ENCODE assay signal across 1 cellular context in the genomic region with DNA sequence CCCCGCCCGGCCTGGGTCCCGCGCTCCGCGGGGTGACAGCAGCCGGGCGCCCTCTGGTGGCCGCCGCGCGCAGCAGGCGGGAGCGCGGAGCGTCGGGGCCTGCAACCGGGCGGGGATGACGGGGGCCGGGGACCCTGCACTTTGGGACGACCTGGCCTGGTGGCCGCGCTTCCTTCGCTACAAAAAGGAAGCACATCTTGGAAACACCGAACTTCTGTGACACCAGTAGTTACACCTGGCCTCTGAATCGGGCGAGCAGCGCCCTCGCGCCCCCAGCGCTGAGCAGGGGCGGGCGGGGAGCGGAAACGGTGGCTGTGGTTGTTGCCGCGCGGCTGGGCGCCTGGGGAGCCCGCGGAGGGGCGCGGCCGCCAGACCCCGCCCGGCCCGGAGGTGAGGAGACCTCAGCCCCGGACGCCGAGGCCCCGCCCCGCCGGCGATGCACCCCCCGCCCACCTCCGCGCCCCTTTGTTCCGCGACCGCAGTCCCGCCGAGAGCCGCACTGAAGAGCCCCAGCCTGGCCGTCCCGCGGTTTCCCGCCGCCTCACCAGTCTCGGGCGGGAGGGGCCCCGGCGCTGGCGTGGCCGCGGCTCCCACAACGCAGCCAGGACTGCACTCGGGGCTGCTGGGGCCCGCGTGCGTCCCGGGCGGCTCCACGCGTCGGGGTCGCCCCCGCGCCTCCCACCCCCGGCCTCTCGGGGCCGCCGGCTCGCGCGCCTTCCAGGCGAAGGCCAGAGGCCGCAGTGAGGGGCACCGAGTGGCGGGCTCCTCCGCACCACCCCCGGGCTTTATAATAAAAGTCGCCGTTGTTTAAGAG.
TF ChIP-seq lines count a peak whose summit lies in the region.

No MANE protein-coding gene starts in this region.

TF ChIP-seq in K562, 482 proteins besides CTCF, POLR2A, EP300 and RAD21 (continued from another document and continues in another):
- TF ChIP-seq, protein P1, sequence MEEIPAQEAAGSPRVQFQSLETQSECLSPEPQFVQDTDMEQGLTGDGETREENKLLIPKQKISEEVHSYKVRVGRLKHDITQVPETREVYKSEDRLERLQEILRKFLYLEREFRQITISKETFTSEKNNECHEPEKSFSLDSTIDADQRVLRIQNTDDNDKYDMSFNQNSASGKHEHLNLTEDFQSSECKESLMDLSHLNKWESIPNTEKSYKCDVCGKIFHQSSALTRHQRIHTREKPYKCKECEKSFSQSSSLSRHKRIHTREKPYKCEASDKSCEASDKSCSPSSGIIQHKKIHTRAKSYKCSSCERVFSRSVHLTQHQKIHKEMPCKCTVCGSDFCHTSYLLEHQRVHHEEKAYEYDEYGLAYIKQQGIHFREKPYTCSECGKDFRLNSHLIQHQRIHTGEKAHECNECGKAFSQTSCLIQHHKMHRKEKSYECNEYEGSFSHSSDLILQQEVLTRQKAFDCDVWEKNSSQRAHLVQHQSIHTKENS (CRISPR knock-in tag; IDR thresholded peaks at IDR 0.05): no peak
- TF ChIP-seq NFYB (IDR thresholded peaks at IDR 0.05; ENCODE audit: extremely low read depth, insufficient read length): no peak
- TF ChIP-seq, protein P2, sequence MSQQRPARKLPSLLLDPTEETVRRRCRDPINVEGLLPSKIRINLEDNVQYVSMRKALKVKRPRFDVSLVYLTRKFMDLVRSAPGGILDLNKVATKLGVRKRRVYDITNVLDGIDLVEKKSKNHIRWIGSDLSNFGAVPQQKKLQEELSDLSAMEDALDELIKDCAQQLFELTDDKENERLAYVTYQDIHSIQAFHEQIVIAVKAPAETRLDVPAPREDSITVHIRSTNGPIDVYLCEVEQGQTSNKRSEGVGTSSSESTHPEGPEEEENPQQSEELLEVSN (IDR thresholded peaks at IDR 0.05; ENCODE audit: borderline replicate concordance in 1 of 2, extremely low read depth in 1 of 2, insufficient read depth in 1 of 2, insufficient read length in 1 of 2, low read depth in 1 of 2, low read length in 1 of 2, poor library complexity in 1 of 2, severe bottlenecking in 1 of 2): peak; percentile 86 to 98
- no peak for TF ChIP-seq ZNF3 (CRISPR knock-in tag; IDR thresholded peaks at IDR 0.05)
- no peak for TF ChIP-seq HCFC1 (IDR thresholded peaks at IDR 0.05; ENCODE audit: low read depth, low read length)
- TF ChIP-seq, protein P3, sequence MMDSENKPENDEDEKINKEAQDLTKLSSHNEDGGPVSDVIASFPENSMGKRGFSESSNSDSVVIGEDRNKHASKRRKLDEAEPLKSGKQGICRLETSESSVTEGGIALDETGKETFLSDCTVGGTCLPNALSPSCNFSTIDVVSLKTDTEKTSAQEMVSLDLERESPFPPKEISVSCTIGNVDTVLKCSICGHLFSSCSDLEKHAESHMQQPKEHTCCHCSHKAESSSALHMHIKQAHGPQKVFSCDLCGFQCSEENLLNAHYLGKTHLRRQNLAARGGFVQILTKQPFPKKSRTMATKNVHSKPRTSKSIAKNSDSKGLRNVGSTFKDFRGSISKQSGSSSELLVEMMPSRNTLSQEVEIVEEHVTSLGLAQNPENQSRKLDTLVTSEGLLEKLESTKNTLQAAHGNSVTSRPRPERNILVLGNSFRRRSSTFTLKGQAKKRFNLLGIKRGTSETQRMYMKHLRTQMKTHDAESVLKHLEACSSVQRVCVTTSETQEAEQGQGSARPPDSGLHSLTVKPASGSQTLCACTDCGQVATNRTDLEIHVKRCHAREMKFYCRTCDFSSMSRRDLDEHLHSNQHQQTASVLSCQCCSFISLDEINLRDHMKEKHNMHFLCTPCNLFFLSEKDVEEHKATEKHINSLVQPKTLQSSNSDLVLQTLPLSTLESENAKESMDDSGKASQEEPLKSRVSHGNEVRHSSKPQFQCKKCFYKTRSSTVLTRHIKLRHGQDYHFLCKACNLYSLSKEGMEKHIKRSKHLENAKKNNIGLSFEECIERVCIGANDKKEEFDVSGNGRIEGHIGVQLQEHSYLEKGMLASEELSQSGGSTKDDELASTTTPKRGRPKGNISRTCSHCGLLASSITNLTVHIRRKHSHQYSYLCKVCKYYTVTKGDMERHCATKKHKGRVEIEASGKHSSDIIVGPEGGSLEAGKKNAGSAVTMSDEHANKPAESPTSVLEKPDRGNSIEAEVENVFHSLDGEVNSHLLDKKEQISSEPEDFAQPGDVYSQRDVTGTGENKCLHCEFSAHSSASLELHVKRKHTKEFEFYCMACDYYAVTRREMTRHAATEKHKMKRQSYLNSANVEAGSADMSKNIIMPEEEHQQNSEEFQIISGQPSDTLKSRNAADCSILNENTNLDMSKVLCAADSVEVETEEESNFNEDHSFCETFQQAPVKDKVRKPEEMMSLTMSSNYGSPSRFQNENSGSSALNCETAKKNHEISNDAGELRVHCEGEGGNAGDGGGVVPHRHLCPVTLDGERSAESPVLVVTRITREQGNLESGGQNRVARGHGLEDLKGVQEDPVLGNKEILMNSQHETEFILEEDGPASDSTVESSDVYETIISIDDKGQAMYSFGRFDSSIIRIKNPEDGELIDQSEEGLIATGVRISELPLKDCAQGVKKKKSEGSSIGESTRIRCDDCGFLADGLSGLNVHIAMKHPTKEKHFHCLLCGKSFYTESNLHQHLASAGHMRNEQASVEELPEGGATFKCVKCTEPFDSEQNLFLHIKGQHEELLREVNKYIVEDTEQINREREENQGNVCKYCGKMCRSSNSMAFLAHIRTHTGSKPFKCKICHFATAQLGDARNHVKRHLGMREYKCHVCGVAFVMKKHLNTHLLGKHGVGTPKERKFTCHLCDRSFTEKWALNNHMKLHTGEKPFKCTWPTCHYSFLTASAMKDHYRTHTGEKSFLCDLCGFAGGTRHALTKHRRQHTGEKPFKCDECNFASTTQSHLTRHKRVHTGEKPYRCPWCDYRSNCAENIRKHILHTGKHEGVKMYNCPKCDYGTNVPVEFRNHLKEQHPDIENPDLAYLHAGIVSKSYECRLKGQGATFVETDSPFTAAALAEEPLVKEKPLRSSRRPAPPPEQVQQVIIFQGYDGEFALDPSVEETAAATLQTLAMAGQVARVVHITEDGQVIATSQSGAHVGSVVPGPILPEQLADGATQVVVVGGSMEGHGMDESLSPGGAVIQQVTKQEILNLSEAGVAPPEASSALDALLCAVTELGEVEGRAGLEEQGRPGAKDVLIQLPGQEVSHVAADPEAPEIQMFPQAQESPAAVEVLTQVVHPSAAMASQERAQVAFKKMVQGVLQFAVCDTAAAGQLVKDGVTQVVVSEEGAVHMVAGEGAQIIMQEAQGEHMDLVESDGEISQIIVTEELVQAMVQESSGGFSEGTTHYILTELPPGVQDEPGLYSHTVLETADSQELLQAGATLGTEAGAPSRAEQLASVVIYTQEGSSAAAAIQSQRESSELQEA (IDR thresholded peaks at IDR 0.05; ENCODE audit: low read depth): no peak
- no peak for TF ChIP-seq ZNF583 (CRISPR knock-in tag; IDR thresholded peaks at IDR 0.05)
- no peak for TF ChIP-seq MYNN (IDR thresholded peaks at IDR 0.05)
- 0 out of 2 replicates have a peak, but pooled peaks have one; percentile 54 for TF ChIP-seq MYNN (CRISPR knock-in tag; IDR thresholded peaks at IDR 0.05)
- TF ChIP-seq PHF21A (IDR thresholded peaks at IDR 0.05; ENCODE audit: borderline replicate concordance, low read depth): peak; percentile 91
- TF ChIP-seq HNRNPK (IDR thresholded peaks at IDR 0.05; ENCODE audit: low read depth, low read length, poor library complexity, severe bottlenecking): no peak
- TF ChIP-seq, protein P4, sequence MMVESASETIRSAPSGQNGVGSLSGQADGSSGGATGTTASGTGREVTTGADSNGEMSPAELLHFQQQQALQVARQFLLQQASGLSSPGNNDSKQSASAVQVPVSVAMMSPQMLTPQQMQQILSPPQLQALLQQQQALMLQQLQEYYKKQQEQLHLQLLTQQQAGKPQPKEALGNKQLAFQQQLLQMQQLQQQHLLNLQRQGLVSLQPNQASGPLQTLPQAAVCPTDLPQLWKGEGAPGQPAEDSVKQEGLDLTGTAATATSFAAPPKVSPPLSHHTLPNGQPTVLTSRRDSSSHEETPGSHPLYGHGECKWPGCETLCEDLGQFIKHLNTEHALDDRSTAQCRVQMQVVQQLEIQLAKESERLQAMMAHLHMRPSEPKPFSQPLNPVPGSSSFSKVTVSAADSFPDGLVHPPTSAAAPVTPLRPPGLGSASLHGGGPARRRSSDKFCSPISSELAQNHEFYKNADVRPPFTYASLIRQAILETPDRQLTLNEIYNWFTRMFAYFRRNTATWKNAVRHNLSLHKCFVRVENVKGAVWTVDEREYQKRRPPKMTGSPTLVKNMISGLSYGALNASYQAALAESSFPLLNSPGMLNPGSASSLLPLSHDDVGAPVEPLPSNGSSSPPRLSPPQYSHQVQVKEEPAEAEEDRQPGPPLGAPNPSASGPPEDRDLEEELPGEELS (CRISPR knock-in tag; IDR thresholded peaks at IDR 0.05; ENCODE audit: borderline replicate concordance): no peak
- TF ChIP-seq MBD2 (IDR thresholded peaks at IDR 0.05; ENCODE audit: borderline replicate concordance, low read depth): peak; percentile 22; the same call in 1 of the 2 replicates
- TF ChIP-seq, protein P5, sequence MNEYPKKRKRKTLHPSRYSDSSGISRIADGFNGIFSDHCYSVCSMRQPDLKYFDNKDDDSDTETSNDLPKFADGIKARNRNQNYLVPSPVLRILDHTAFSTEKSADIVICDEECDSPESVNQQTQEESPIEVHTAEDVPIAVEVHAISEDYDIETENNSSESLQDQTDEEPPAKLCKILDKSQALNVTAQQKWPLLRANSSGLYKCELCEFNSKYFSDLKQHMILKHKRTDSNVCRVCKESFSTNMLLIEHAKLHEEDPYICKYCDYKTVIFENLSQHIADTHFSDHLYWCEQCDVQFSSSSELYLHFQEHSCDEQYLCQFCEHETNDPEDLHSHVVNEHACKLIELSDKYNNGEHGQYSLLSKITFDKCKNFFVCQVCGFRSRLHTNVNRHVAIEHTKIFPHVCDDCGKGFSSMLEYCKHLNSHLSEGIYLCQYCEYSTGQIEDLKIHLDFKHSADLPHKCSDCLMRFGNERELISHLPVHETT (CRISPR knock-in tag; conservative IDR thresholded peaks at IDR 0.05 in 1 of 2, IDR thresholded peaks at IDR 0.05 in 1 of 2): peak in 1 of 2 experiments; percentile 79; a peak in 1 of 4 replicates
- TF ChIP-seq TFAM (CRISPR knock-in tag; conservative IDR thresholded peaks at IDR 0.05): no peak
- no peak for TF ChIP-seq ESRRB (CRISPR knock-in tag; IDR thresholded peaks at IDR 0.05; ENCODE audit: borderline replicate concordance)
- TF ChIP-seq, protein P6, sequence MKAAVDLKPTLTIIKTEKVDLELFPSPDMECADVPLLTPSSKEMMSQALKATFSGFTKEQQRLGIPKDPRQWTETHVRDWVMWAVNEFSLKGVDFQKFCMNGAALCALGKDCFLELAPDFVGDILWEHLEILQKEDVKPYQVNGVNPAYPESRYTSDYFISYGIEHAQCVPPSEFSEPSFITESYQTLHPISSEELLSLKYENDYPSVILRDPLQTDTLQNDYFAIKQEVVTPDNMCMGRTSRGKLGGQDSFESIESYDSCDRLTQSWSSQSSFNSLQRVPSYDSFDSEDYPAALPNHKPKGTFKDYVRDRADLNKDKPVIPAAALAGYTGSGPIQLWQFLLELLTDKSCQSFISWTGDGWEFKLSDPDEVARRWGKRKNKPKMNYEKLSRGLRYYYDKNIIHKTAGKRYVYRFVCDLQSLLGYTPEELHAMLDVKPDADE (conservative IDR thresholded peaks at IDR 0.05; ENCODE audit: control insufficient read depth, low read depth, low read length): 0 out of 2 replicates have a peak, but pooled peaks have one; percentile 52
- TF ChIP-seq, protein P7, sequence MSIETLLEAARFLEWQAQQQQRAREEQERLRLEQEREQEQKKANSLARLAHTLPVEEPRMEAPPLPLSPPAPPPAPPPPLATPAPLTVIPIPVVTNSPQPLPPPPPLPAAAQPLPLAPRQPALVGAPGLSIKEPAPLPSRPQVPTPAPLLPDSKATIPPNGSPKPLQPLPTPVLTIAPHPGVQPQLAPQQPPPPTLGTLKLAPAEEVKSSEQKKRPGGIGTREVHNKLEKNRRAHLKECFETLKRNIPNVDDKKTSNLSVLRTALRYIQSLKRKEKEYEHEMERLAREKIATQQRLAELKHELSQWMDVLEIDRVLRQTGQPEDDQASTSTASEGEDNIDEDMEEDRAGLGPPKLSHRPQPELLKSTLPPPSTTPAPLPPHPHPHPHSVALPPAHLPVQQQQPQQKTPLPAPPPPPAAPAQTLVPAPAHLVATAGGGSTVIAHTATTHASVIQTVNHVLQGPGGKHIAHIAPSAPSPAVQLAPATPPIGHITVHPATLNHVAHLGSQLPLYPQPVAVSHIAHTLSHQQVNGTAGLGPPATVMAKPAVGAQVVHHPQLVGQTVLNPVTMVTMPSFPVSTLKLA (conservative IDR thresholded peaks at IDR 0.05): no peak
- peak; percentile 63 for TF ChIP-seq TAF1 (IDR thresholded peaks at IDR 0.05; ENCODE audit: control insufficient read depth, extremely low read depth, insufficient read depth, low read length, severe bottlenecking)
- TF ChIP-seq KDM2B (CRISPR knock-in tag; IDR thresholded peaks at IDR 0.05): peak; percentile 91
- no peak for TF ChIP-seq TAF7 (tag; IDR thresholded peaks at IDR 0.05)
- TF ChIP-seq NR2F6 (CRISPR knock-in tag; IDR thresholded peaks at IDR 0.05): no peak
- TF ChIP-seq, protein P8, sequence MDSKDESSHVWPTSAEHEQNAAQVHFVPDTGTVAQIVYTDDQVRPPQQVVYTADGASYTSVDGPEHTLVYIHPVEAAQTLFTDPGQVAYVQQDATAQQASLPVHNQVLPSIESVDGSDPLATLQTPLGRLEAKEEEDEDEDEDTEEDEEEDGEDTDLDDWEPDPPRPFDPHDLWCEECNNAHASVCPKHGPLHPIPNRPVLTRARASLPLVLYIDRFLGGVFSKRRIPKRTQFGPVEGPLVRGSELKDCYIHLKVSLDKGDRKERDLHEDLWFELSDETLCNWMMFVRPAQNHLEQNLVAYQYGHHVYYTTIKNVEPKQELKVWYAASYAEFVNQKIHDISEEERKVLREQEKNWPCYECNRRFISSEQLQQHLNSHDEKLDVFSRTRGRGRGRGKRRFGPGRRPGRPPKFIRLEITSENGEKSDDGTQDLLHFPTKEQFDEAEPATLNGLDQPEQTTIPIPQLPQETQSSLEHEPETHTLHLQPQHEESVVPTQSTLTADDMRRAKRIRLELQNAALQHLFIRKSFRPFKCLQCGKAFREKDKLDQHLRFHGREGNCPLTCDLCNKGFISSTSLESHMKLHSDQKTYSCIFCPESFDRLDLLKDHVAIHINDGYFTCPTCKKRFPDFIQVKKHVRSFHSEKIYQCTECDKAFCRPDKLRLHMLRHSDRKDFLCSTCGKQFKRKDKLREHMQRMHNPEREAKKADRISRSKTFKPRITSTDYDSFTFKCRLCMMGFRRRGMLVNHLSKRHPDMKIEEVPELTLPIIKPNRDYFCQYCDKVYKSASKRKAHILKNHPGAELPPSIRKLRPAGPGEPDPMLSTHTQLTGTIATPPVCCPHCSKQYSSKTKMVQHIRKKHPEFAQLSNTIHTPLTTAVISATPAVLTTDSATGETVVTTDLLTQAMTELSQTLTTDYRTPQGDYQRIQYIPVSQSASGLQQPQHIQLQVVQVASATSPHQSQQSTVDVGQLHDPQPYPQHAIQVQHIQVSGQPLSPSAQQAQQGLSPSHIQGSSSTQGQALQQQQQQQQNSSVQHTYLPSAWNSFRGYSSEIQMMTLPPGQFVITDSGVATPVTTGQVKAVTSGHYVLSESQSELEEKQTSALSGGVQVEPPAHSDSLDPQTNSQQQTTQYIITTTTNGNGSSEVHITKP (IDR thresholded peaks at IDR 0.05; ENCODE audit: partially characterized antibody): peak; percentile 29
- TF ChIP-seq RB1 (IDR thresholded peaks at IDR 0.05; ENCODE audit: low read depth): peak; percentile 99
- peak; percentile 31; the same call in 1 of the 2 replicates for TF ChIP-seq ZNF24 (IDR thresholded peaks at IDR 0.05)
- TF ChIP-seq SMAD4 (CRISPR knock-in tag; conservative IDR thresholded peaks at IDR 0.05): peak; percentile 94
- no peak for TF ChIP-seq DNMT1 (IDR thresholded peaks at IDR 0.05)
- no peak for TF ChIP-seq NRF1 (conservative IDR thresholded peaks at IDR 0.05 in 1 of 2, IDR thresholded peaks at IDR 0.05 in 1 of 2)
- TF ChIP-seq NR3C1 (CRISPR knock-in tag; IDR thresholded peaks at IDR 0.05): peak; percentile 72; the same call in 1 of the 2 replicates
